In the genomic region with DNA sequence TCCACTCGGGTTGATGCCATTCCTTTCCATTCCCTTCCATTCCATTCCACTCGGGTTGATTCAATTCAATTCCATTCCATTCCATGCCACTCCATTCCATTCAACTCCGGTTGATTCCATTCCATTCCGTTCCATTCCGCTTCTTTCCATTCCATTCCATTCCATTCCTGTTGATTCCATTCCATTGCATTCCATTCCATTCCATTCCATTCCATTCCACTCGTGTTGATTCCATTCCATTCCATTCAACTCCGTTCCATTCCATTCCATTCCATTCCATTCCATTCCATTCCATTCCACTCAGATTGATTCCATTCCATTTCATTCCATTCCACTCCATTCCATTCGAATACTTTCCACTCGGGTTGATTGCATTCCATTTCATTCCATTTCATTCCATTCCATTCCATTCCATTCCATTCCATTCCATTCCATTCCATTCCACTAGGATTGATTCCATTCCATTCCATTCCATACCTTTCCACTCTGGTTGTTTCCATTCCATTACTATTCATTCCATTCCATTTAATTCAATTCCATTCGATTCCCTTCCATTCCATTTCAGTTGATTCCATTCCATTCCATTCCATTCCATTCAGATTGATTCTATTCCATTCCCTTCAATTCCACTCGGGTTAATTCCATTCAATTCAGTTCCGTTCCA, we compare ENCODE assay signal across 10 cellular contexts.
A peak's percentile ranks its signal among the peaks of the same experiment; 100 is the strongest.
DNase-seq lines count a peak whose midpoint lies in the region; ATAC-seq lines count a peak whose summit lies in the region.
"Had no signal": no experiment of that assay in that cellular context is flagged by ENCODE, and none has a peak within 500 bp of the region (broad histone marks: within the 10 kb centered on the region; RNA-seq: fewer than 3 reads in every experiment).

No MANE protein-coding gene starts in this region.

- ATAC-seq in GM18909 (IDR thresholded peaks at IDR 0.05; ENCODE audit: poor library complexity, unreplicated experiment), result peak; percentile 53
- peak; percentile 46 for ATAC-seq in HG02571 (IDR thresholded peaks at IDR 0.05; ENCODE audit: unreplicated experiment)
- peak; percentile 32 for ATAC-seq in HG03575 (IDR thresholded peaks at IDR 0.05; ENCODE audit: extremely low read depth, insufficient number of reproducible peaks, low FRiP score, unreplicated experiment)
- ATAC-seq in memory B cell (ENCODE audit: low read depth), result peak; percentile 50

- intact Hi-C loops in activated CD4-positive, alpha-beta memory T cell treated with anti-CD3 and anti-CD28 coated beads for 36 hours (cut with micrococcal nuclease), result no loop called here

- H3K4me1 Mint-ChIP-seq in memory B cell, result peaks cover 16% of the 10 kb centered on the region
- no peaks in the 10 kb centered on the region for H3K4me1 Mint-ChIP-seq in activated CD4-positive, alpha-beta memory T cell treated with anti-CD3 and anti-CD28 coated beads for 36 hours (ENCODE audit: low read depth)

- peaks cover 58% of the 10 kb centered on the region for H3K9me3 Mint-ChIP-seq in memory B cell
- H3K9me3 Mint-ChIP-seq in activated CD4-positive, alpha-beta memory T cell treated with anti-CD3 and anti-CD28 coated beads for 36 hours, result peaks cover 26% of the 10 kb centered on the region

- no peak overlapping the region for H3K27ac Mint-ChIP-seq in memory B cell
- H3K27ac Mint-ChIP-seq in activated CD4-positive, alpha-beta memory T cell treated with anti-CD3 and anti-CD28 coated beads for 36 hours, result no peak overlapping the region

- DNase-seq in memory B cell (ENCODE audit: low spot score in 2 of 2) (no peak), nucleus accumbens (lab: John Stamatoyannopoulos, UW) (no peak), OCI-M1 (lab: John Stamatoyannopoulos, UW) (no peak), UCSD-AML1 (lab: John Stamatoyannopoulos, UW; ENCODE audit: unreplicated experiment) (no peak)
- DNase-seq in activated CD4-positive, alpha-beta memory T cell treated with anti-CD3 and anti-CD28 coated beads for 36 hours, result no peak
- DNase-seq: brain microvascular endothelial cell, NCI-H524 treated with DMSO at 0.1 percent for 48 hours had no signal

- H3K36me3 Mint-ChIP-seq in memory B cell, result peaks cover 24% of the 10 kb centered on the region
- peaks cover 23% of the 10 kb centered on the region for H3K36me3 Mint-ChIP-seq in activated CD4-positive, alpha-beta memory T cell treated with anti-CD3 and anti-CD28 coated beads for 36 hours

- H3K27me3 Mint-ChIP-seq in memory B cell, result no peaks in the 10 kb centered on the region
- H3K27me3 Mint-ChIP-seq in activated CD4-positive, alpha-beta memory T cell treated with anti-CD3 and anti-CD28 coated beads for 36 hours, result no peaks in the 10 kb centered on the region

- CTCF ChIA-PET in activated CD4-positive, alpha-beta memory T cell treated with anti-CD3 and anti-CD28 coated beads for 36 hours (lab: Charles Lee), result no interaction called here

- POLR2A ChIA-PET in activated CD4-positive, alpha-beta memory T cell treated with anti-CD3 and anti-CD28 coated beads for 36 hours (lab: Charles Lee), result no interaction called here

- H3K4me3 Mint-ChIP-seq in memory B cell, result no peak overlapping the region
- no peak overlapping the region for H3K4me3 Mint-ChIP-seq in activated CD4-positive, alpha-beta memory T cell treated with anti-CD3 and anti-CD28 coated beads for 36 hours
